9 cellular contexts compared by ENCODE assay signal in the genomic region with DNA sequence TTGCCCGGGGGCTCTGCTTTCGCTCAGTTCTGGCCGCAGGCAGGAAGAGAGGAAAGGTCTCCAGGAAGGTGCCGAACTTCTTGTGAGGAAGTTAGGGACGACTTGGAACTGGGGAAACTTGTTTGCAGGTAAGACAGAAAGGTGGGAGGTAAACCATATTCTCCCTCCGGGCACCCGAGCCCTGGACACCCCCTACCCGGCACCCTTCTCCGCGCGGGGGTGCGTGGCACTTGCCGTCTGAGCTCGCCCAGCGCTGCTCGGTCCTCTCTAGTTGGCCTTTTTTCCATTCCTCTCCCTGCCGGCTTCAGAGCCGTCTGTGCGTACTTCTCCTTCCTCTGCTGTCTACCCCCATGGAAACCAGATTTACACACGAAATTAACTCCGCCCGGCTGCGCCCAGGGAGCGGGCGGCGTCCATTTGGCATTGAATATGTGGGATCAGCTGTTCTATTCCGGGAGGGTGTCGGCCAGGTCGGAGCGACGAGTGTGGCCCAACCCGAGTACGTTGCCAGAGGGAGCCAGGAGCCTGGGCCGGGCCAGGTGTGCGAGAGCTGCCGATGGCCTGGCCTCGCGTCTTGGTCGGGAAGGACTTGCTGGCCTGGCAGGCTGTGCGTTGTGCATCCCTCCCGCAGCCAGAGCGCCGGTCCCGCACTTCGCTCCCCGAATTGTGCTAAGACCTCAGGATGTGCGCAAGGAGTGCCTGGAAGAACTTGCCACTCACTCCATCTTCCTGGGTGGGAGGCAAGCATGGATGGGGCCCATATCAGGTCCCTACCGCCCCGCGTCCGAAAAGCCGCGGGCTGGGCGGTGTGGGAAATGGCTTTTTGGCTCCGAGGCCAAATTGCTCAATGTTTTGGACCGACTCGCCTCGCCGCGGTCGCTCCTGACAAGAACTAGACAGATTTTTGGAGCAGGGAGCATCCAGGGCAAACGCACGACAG. TPM values are rescaled to one million over a fixed set of nuclear protein-coding genes. Genes with fewer than 3 reads are reported as not detected.
A peak's percentile ranks its signal among the peaks of the same experiment; 100 is the strongest.
DNase-seq lines count a peak whose midpoint lies in the region; ATAC-seq, FAIRE-seq and TF ChIP-seq lines count a peak whose summit lies in the region.
"Had no signal": no experiment of that assay in that cellular context is flagged by ENCODE, and none has a peak within 500 bp of the region (broad histone marks: within the 10 kb centered on the region; RNA-seq: fewer than 3 reads in every experiment).

No MANE protein-coding gene starts in this region.

- H3K4me3 ChIP-seq in SK-N-SH (ENCODE audit: low read depth in 2 of 2, low read length in 1 of 2), result peak overlapping the region; percentile 64 to 85
- H3K4me3 ChIP-seq in astrocyte of the spinal cord (ENCODE audit: low read depth, low read length), result peak overlapping the region; percentile 66
- peak overlapping the region; percentile 49 to 55 for H3K4me3 ChIP-seq in kidney (ENCODE audit: low read length in 2 of 2)
- H3K4me3 ChIP-seq in stomach smooth muscle (ENCODE audit: low read length in 2 of 2), result peak overlapping the region; percentile 53 to 73

- 23% methylated on average over 34 of the region's 63 CpGs for WGBS in SK-N-SH (ENCODE audit: low lambda C conversion rate)

- in situ Hi-C loops in astrocyte of the spinal cord (cut with HindIII; ENCODE audit: low sequenced_read_pairs), result no loop called here

- CTCF ChIA-PET in SK-N-SH (lab: Yijun Ruan, JAX), result interaction anchor here (0.9 to 5.5 kb wide), 7 partner anchors 11 to 1220 kb away, joined by 3 to 152 read pairs (median 77); no protein-coding TSS in a partner anchor
- CTCF ChIA-PET in activated CD4-positive, alpha-beta memory T cell treated with anti-CD3 and anti-CD28 coated beads for 36 hours (lab: Charles Lee), result interaction anchor here (1.0 to 1.3 kb wide), 3 partner anchors 299 to 324 kb away, joined by 3 to 4 read pairs (median 4); no protein-coding TSS in a partner anchor

- no peaks in the 10 kb centered on the region for H3K36me3 ChIP-seq in SK-N-SH (replicated peaks in 1 of 2; ENCODE audit: control insufficient read depth in 1 of 2, insufficient read depth in 2 of 2, low read length in 1 of 2)
- H3K36me3 ChIP-seq in kidney (ENCODE audit: control insufficient read depth in 1 of 2, insufficient read depth in 2 of 2, low read length in 2 of 2), result no peaks in the 10 kb centered on the region
- H3K36me3 ChIP-seq in stomach smooth muscle (ENCODE audit: control insufficient read depth in 2 of 2, insufficient read depth in 2 of 2, low read length in 2 of 2), result no peaks in the 10 kb centered on the region

- peaks cover 47% of the 10 kb centered on the region for H3K4me1 Mint-ChIP-seq in activated CD4-positive, alpha-beta memory T cell treated with anti-CD3 and anti-CD28 coated beads for 36 hours (ENCODE audit: low read depth)

- DNase-seq in SK-N-SH (peak; percentile 41), astrocyte of the spinal cord (ENCODE audit: low read depth, low spot score) (peak; percentile 53), kidney (peak; percentile 77), DMS153 (lab: John Stamatoyannopoulos, UW) (no peak)
- no peak for DNase-seq in activated CD4-positive, alpha-beta memory T cell treated with anti-CD3 and anti-CD28 coated beads for 36 hours
- DNase-seq in activated CD4-positive, CD25-positive, alpha-beta regulatory T cell treated with anti-CD3 and anti-CD28 coated beads, Interleukin-2, amount 50 U/mL, for 72 hours, result no peak

- H3K36me3 Mint-ChIP-seq in activated CD4-positive, alpha-beta memory T cell treated with anti-CD3 and anti-CD28 coated beads for 36 hours, result no peaks in the 10 kb centered on the region

- H3F3A ChIP-seq in SK-N-SH (replicated peaks; ENCODE audit: insufficient read depth), result peaks cover 12% of the 10 kb centered on the region

- H3K4me1 ChIP-seq in SK-N-SH (ENCODE audit: control insufficient read depth in 1 of 2, insufficient read depth in 2 of 2, low read depth in 1 of 2, low read length in 1 of 2) (peaks cover 8 to 18% of the 10 kb centered on the region in 2 experiments; a peak in 3 of 4 replicates), kidney (ENCODE audit: control insufficient read depth in 1 of 2, insufficient read depth in 1 of 2, low read depth in 1 of 2, low read length in 2 of 2) (peaks cover 17 to 18% of the 10 kb centered on the region in 2 donors), stomach smooth muscle (ENCODE audit: control insufficient read depth, insufficient read depth, low read length) (peaks cover 53% of the 10 kb centered on the region)

- TF ChIP-seq CTCF in SK-N-SH (IDR thresholded peaks at IDR 0.05) (no peak), astrocyte of the spinal cord (IDR thresholded peaks at IDR 0.05; ENCODE audit: low read depth, low read length) (no peak), kidney (IDR thresholded peaks at IDR 0.05; ENCODE audit: borderline replicate concordance, extremely low read depth, insufficient read depth) (no peak)

- no peak for ATAC-seq in SK-N-SH treated with all-trans-retinoic acid at 6 μM for 48 hours

- H3K4me2 ChIP-seq in SK-N-SH, result peak overlapping the region; percentile 92

- H3K27ac ChIP-seq in SK-N-SH (ENCODE audit: low read depth in 2 of 2, low read length in 1 of 2) (peak overlapping the region; percentile 79 to 91; a peak in 3 of 4 replicates), kidney (ENCODE audit: low read depth in 2 of 2, low read length in 2 of 2) (peak overlapping the region; percentile 11 to 15), stomach smooth muscle (ENCODE audit: low read length) (peak overlapping the region; percentile 37)

- POLR2A ChIA-PET in SK-N-SH (lab: Yijun Ruan, JAX), result interaction anchor here (0.8 to 3.4 kb wide), 7 partner anchors 528 to 1361 kb away, joined by 3 to 14 read pairs (median 6); no protein-coding TSS in a partner anchor
- POLR2A ChIA-PET in activated CD4-positive, alpha-beta memory T cell treated with anti-CD3 and anti-CD28 coated beads for 36 hours (lab: Charles Lee), result no interaction called here

- H3K9me3 ChIP-seq in SK-N-SH (no peaks in the 10 kb centered on the region), kidney (ENCODE audit: control insufficient read depth in 1 of 2, low read length in 2 of 2) (no peaks in the 10 kb centered on the region), stomach smooth muscle (ENCODE audit: control insufficient read depth in 2 of 2, low read length in 2 of 2) (no peaks in the 10 kb centered on the region)

- H3K9ac ChIP-seq in SK-N-SH (peak overlapping the region; percentile 51; the same call in 1 of the 2 replicates), kidney (ENCODE audit: low read length in 2 of 2) (no peak overlapping the region), stomach smooth muscle (ENCODE audit: low read length in 2 of 2) (peak overlapping the region in 1 of 2 donors; percentile 57)

- no peak overlapping the region for H3K4me3 Mint-ChIP-seq in activated CD4-positive, alpha-beta memory T cell treated with anti-CD3 and anti-CD28 coated beads for 36 hours

- H3K27me3 Mint-ChIP-seq in activated CD4-positive, alpha-beta memory T cell treated with anti-CD3 and anti-CD28 coated beads for 36 hours, result peaks cover 76% of the 10 kb centered on the region

- FAIRE-seq in kidney (lab: Jason Lieb, UNC), result no peak
- FAIRE-seq: D721Med had no signal

- no peak for TF ChIP-seq EP300 in SK-N-SH (IDR thresholded peaks at IDR 0.05; ENCODE audit: borderline replicate concordance in 1 of 2, low read depth in 1 of 2, low read length in 1 of 2)

- H2AFZ ChIP-seq in SK-N-SH (ENCODE audit: low read depth), result peak overlapping the region; percentile 52; the same call in 1 of the 2 replicates

- no peaks in the 10 kb centered on the region for H3K9me3 Mint-ChIP-seq in activated CD4-positive, alpha-beta memory T cell treated with anti-CD3 and anti-CD28 coated beads for 36 hours

- intact Hi-C loops in kidney (cut with DNase I), result no loop called here
- intact Hi-C loops in activated CD4-positive, alpha-beta memory T cell treated with anti-CD3 and anti-CD28 coated beads for 36 hours (cut with micrococcal nuclease), result loop anchor here (5.0 kb wide), 5 partner anchors 298 to 1853 kb away; partner anchors contain the start of gene SCFD2

- H3K9me2 ChIP-seq in SK-N-SH, result no peaks in the 10 kb centered on the region

- H3K79me2 ChIP-seq in SK-N-SH (ENCODE audit: insufficient read depth), result peaks cover 45% of the 10 kb centered on the region

- no peaks in the 10 kb centered on the region for H3K27me3 ChIP-seq in SK-N-SH (ENCODE audit: insufficient read depth)
- H3K27me3 ChIP-seq in stomach smooth muscle (ENCODE audit: control insufficient read depth in 1 of 2, insufficient read depth in 2 of 2, low read length in 2 of 2), result peaks cover 53 to 70% of the 10 kb centered on the region in 2 donors

- peaks cover 20% of the 10 kb centered on the region for H4K20me1 ChIP-seq in SK-N-SH (ENCODE audit: insufficient read depth)

- no peak overlapping the region for H3K27ac Mint-ChIP-seq in activated CD4-positive, alpha-beta memory T cell treated with anti-CD3 and anti-CD28 coated beads for 36 hours

- TF ChIP-seq RAD21 in SK-N-SH (IDR thresholded peaks at IDR 0.05; ENCODE audit: low read length), result no peak

TF ChIP-seq in SK-N-SH, 30 proteins besides CTCF, POLR2A, EP300 and RAD21 (continues in another document):
- TF ChIP-seq, protein P1, sequence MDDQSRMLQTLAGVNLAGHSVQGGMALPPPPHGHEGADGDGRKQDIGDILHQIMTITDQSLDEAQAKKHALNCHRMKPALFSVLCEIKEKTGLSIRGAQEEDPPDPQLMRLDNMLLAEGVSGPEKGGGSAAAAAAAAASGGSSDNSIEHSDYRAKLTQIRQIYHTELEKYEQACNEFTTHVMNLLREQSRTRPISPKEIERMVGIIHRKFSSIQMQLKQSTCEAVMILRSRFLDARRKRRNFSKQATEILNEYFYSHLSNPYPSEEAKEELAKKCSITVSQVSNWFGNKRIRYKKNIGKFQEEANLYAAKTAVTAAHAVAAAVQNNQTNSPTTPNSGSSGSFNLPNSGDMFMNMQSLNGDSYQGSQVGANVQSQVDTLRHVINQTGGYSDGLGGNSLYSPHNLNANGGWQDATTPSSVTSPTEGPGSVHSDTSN (IDR thresholded peaks at IDR 0.05), result no peak
- TF ChIP-seq SMC3 (IDR thresholded peaks at IDR 0.05; ENCODE audit: low read depth, low read length), result no peak

TF ChIP-seq in SK-N-SH treated with all-trans-retinoic acid at 6 μM for 48 hours, 23 proteins besides CTCF, POLR2A, EP300 and RAD21 (continues in another document):
- TF ChIP-seq ZNF70 (CRISPR knock-in tag; IDR thresholded peaks at IDR 0.05), result no peak

RNA-seq across cellular contexts. Expression of gene PDGFRA, which starts 1.7 kb away (rescaled TPM):
- polyA plus RNA-seq in SK-N-SH (2012; rRNA removed), result 25.3 and 28.6 TPM in 2 replicates
- 29.6 and 34.0 TPM in 2 replicates for polyA plus RNA-seq in SK-N-SH (2012; cell fraction: cytosol; rRNA removed)
- polyA plus RNA-seq in SK-N-SH (2012; cell fraction: nucleus; rRNA removed), result 17.9 and 26.6 TPM in 2 replicates
- total RNA-seq in kidney, result 71.0 TPM
- 12.3 TPM for polyA plus RNA-seq in kidney (ENCODE audit: insufficient read depth, low read depth, low replicate concordance)
- not detected for total RNA-seq in activated CD4-positive, alpha-beta memory T cell treated with anti-CD3 and anti-CD28 coated beads for 36 hours

Comparison
In these comparisons a context has a peak if more than half of its experiments do, and no peak if none do; other contexts are left out.
1. DNase-seq: peak in SK-N-SH (single experiment), astrocyte of the spinal cord (single experiment) and kidney (single experiment); none in activated CD4-positive, alpha-beta memory T cell treated with anti-CD3 and anti-CD28 coated beads for 36 hours (single experiment), DMS153 (single experiment) and activated CD4-positive, CD25-positive, alpha-beta regulatory T cell treated with anti-CD3 and anti-CD28 coated beads, Interleukin-2, amount 50 U/mL, for 72 hours (single experiment).
2. H3K27ac ChIP-seq: peak in every context shown above with its lines; median percentile 85 in SK-N-SH; 37 in stomach smooth muscle; 13 in kidney.
3. RNA of gene PDGFRA, which starts 1.7 kb away (total RNA-seq): 71.0 TPM in kidney (single experiment); not detected in activated CD4-positive, alpha-beta memory T cell treated with anti-CD3 and anti-CD28 coated beads for 36 hours; every median in the first group is over 10 times any median in the second.
4. Peak in every context shown above with its lines, with median percentiles within 50 percentile points of each other: H3K4me3 ChIP-seq.